ENCODE assay signal across 12 cellular contexts in genomic region chr22:44838316-44839016, GRCh38.
A peak's percentile ranks its signal among the peaks of the same experiment; 100 is the strongest.
DNase-seq lines count a peak whose midpoint lies in the region; ATAC-seq, FAIRE-seq and TF ChIP-seq lines count a peak whose summit lies in the region.
"Had no signal": no experiment of that assay in that cellular context is flagged by ENCODE, and none has a peak within 500 bp of the region (broad histone marks: within the 10 kb centered on the region; RNA-seq: fewer than 3 reads in every experiment).

No MANE protein-coding gene starts in this region.

- TF ChIP-seq CTCF in kidney (IDR thresholded peaks at IDR 0.05; ENCODE audit: borderline replicate concordance, extremely low read depth, insufficient read depth) (no peak), testis (IDR thresholded peaks at IDR 0.05) (no peak)

- DNase-seq in left ventricle myocardium superior: no peak
- no peak for DNase-seq in right cardiac atrium
- DNase-seq in D341Med (ENCODE audit: low spot score): peak; percentile 25
- DNase-seq in kidney: peak; percentile 14
- DNase-seq in testis: peak; percentile 64
- no peak for DNase-seq in OCI-M2 (lab: John Stamatoyannopoulos, UW; ENCODE audit: unreplicated experiment)
- DNase-seq: DMS 273 treated with DMSO at 0.1 percent for 48 hours, HCEC 1CT, HFFc6 had no signal

- ATAC-seq in left ventricle myocardium superior: peak; percentile 76
- no peak for ATAC-seq in right cardiac atrium
- ATAC-seq in HG02798 (IDR thresholded peaks at IDR 0.05; ENCODE audit: poor library complexity, unreplicated experiment): no peak

- no peak overlapping the region for H3K9ac ChIP-seq in kidney (ENCODE audit: low read length in 2 of 2)

- no peak for TF ChIP-seq POLR2A in testis (IDR thresholded peaks at IDR 0.05)

- H3K4me3 ChIP-seq in right cardiac atrium (ENCODE audit: low read length): no peak overlapping the region
- no peak overlapping the region for H3K4me3 ChIP-seq in kidney (ENCODE audit: low read length in 2 of 2)
- no peak overlapping the region for H3K4me3 ChIP-seq in testis

- intact Hi-C loops in left ventricle myocardium superior (cut with micrococcal nuclease) (no loop called here), right cardiac atrium (cut with DNase I) (no loop called here), kidney (cut with DNase I) (no loop called here), testis (cut with DNase I; ENCODE audit: low total_unique reads) (no loop called here)

- peaks cover 0 to 3% of the 10 kb centered on the region in 2 donors for H3K36me3 ChIP-seq in kidney (ENCODE audit: control insufficient read depth in 1 of 2, insufficient read depth in 2 of 2, low read length in 2 of 2)
- no peaks in the 10 kb centered on the region for H3K36me3 ChIP-seq in testis (ENCODE audit: low read depth, missing control alignments)

- H3K27ac ChIP-seq in right cardiac atrium (ENCODE audit: low read length): no peak overlapping the region
- no peak overlapping the region for H3K27ac ChIP-seq in kidney (ENCODE audit: low read depth in 2 of 2, low read length in 2 of 2)
- H3K27ac ChIP-seq in testis: no peak overlapping the region
- H3K27ac ChIP-seq: HL-60 had no signal

- H3K4me1 ChIP-seq in right cardiac atrium (ENCODE audit: control insufficient read depth, insufficient read depth, low read length): no peaks in the 10 kb centered on the region
- H3K4me1 ChIP-seq in kidney (ENCODE audit: control insufficient read depth in 1 of 2, insufficient read depth in 1 of 2, low read depth in 1 of 2, low read length in 2 of 2): no peaks in the 10 kb centered on the region
- no peaks in the 10 kb centered on the region for H3K4me1 ChIP-seq in testis

- no peak for FAIRE-seq in kidney (lab: Jason Lieb, UNC)
- FAIRE-seq: A204.1 had no signal

- H3K27me3 ChIP-seq in right cardiac atrium (ENCODE audit: control insufficient read depth, insufficient read depth) (no peaks in the 10 kb centered on the region), testis (no peaks in the 10 kb centered on the region)

- H3K9me3 ChIP-seq in right cardiac atrium (ENCODE audit: control insufficient read depth, low read length): no peaks in the 10 kb centered on the region
- H3K9me3 ChIP-seq in kidney (ENCODE audit: control insufficient read depth in 1 of 2, low read length in 2 of 2): no peaks in the 10 kb centered on the region
- no peaks in the 10 kb centered on the region for H3K9me3 ChIP-seq in testis

- WGBS in right cardiac atrium: 73% methylated on average over 16 of the region's 16 CpGs
- WGBS in testis, 2 donors: 77 to 78% methylated on average over 15 to 16 of the region's 16 CpGs

Comparison
In these comparisons a context has a peak if more than half of its experiments do, and no peak if none do; other contexts are left out.
1. DNase-seq: peak in D341Med (single experiment), kidney (single experiment) and testis (single experiment); none in left ventricle myocardium superior (single experiment), right cardiac atrium (0 of 3) and OCI-M2 (single experiment).